Comparison of ENCODE assay signal across 1 cellular context in the genomic region with DNA sequence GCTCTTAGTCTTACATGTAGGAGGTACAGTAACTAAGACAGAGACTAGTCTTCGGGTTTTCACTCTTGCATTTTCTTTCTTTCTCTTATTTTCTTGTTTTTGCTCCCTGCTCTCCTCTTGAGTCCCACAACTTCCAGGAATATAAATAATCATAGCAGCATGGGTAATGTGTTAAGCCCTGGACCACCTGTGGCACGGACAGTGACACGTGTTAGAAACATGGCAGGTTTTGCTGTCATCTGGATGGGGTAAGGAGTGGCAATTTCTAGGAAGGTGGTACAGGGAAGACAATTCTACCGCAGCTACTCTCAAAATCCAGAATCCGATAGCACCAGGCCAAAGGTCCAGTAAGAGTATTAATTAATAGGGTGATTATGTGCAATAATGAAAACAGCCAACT.
TF ChIP-seq lines count a peak whose summit lies in the region.

No MANE protein-coding gene starts in this region.

TF ChIP-seq in HepG2, 621 proteins besides CTCF, POLR2A, EP300 and RAD21:
- TF ChIP-seq, protein P1, sequence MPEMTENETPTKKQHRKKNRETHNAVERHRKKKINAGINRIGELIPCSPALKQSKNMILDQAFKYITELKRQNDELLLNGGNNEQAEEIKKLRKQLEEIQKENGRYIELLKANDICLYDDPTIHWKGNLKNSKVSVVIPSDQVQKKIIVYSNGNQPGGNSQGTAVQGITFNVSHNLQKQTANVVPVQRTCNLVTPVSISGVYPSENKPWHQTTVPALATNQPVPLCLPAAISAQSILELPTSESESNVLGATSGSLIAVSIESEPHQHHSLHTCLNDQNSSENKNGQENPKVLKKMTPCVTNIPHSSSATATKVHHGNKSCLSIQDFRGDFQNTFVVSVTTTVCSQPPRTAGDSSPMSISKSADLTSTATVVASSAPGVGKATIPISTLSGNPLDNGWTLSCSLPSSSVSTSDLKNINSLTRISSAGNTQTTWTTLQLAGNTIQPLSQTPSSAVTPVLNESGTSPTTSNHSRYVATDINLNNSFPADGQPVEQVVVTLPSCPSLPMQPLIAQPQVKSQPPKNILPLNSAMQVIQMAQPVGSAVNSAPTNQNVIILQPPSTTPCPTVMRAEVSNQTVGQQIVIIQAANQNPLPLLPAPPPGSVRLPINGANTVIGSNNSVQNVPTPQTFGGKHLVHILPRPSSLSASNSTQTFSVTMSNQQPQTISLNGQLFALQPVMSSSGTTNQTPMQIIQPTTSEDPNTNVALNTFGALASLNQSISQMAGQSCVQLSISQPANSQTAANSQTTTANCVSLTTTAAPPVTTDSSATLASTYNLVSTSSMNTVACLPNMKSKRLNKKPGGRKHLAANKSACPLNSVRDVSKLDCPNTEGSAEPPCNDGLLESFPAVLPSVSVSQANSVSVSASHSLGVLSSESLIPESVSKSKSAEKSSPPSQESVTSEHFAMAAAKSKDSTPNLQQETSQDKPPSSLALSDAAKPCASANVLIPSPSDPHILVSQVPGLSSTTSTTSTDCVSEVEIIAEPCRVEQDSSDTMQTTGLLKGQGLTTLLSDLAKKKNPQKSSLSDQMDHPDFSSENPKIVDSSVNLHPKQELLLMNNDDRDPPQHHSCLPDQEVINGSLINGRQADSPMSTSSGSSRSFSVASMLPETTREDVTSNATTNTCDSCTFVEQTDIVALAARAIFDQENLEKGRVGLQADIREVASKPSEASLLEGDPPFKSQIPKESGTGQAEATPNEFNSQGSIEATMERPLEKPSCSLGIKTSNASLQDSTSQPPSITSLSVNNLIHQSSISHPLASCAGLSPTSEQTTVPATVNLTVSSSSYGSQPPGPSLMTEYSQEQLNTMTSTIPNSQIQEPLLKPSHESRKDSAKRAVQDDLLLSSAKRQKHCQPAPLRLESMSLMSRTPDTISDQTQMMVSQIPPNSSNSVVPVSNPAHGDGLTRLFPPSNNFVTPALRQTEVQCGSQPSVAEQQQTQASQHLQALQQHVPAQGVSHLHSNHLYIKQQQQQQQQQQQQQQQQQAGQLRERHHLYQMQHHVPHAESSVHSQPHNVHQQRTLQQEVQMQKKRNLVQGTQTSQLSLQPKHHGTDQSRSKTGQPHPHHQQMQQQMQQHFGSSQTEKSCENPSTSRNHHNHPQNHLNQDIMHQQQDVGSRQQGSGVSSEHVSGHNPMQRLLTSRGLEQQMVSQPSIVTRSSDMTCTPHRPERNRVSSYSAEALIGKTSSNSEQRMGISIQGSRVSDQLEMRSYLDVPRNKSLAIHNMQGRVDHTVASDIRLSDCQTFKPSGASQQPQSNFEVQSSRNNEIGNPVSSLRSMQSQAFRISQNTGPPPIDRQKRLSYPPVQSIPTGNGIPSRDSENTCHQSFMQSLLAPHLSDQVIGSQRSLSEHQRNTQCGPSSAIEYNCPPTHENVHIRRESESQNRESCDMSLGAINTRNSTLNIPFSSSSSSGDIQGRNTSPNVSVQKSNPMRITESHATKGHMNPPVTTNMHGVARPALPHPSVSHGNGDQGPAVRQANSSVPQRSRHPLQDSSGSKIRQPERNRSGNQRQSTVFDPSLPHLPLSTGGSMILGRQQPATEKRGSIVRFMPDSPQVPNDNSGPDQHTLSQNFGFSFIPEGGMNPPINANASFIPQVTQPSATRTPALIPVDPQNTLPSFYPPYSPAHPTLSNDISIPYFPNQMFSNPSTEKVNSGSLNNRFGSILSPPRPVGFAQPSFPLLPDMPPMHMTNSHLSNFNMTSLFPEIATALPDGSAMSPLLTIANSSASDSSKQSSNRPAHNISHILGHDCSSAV (CRISPR knock-in tag; IDR thresholded peaks at IDR 0.05; ENCODE audit: borderline replicate concordance) = no peak
- TF ChIP-seq, protein P2, sequence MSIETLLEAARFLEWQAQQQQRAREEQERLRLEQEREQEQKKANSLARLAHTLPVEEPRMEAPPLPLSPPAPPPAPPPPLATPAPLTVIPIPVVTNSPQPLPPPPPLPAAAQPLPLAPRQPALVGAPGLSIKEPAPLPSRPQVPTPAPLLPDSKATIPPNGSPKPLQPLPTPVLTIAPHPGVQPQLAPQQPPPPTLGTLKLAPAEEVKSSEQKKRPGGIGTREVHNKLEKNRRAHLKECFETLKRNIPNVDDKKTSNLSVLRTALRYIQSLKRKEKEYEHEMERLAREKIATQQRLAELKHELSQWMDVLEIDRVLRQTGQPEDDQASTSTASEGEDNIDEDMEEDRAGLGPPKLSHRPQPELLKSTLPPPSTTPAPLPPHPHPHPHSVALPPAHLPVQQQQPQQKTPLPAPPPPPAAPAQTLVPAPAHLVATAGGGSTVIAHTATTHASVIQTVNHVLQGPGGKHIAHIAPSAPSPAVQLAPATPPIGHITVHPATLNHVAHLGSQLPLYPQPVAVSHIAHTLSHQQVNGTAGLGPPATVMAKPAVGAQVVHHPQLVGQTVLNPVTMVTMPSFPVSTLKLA (IDR thresholded peaks at IDR 0.05) = peak; percentile 99
TF ChIP-seq in HepG2: peak in this region for 1.
